Comparison of ENCODE assay signal across 14 cellular contexts in genomic region chr19:54747614-54748322, GRCh38. TPM values are rescaled to one million over a fixed set of nuclear protein-coding genes. Genes with fewer than 3 reads are reported as not detected.
DNase-seq lines count a peak whose midpoint lies in the region; ATAC-seq and TF ChIP-seq lines count a peak whose summit lies in the region.
"Not testable (repeated sequence)": the region's sequence is repeated elsewhere in the genome, so short reads cannot be mapped to it uniquely, and the experiment has no call there.
"Had no signal": no experiment of that assay in that cellular context is flagged by ENCODE, and none has a peak within 500 bp of the region (broad histone marks: within the 10 kb centered on the region; RNA-seq: fewer than 3 reads in every experiment).

No MANE protein-coding gene starts in this region.

- not testable (repeated sequence) for H3K79me2 ChIP-seq in GM23248 (ENCODE audit: insufficient read depth); PC-3 (ENCODE audit: low read length)

- BruUV-seq in PC-3 (replicated peaks; lab: Mats Ljungman, UMichigan): not testable (repeated sequence)

- not testable (repeated sequence) for H4K20me1 ChIP-seq in GM23248 (ENCODE audit: insufficient read depth); PC-3 (ENCODE audit: low read length)

- in situ Hi-C loops in GM23248 (cut with MboI): not testable (repeated sequence)

- H3K27ac ChIP-seq in GM23248; PC-3 (ENCODE audit: low read length): not testable (repeated sequence)

- not testable (repeated sequence) for TF ChIP-seq POLR2A in NB4 (IDR thresholded peaks at IDR 0.05; ENCODE audit: extremely low read depth, insufficient read length)

- H3K4me1 ChIP-seq in GM23248 (ENCODE audit: insufficient read depth); PC-3 (ENCODE audit: insufficient read depth, low read length): not testable (repeated sequence)

- H3K9ac ChIP-seq in GM23248; PC-3 (ENCODE audit: low read length): not testable (repeated sequence)

- H3K36me3 ChIP-seq in GM23248 (ENCODE audit: low read depth); PC-3 (ENCODE audit: low read depth, low read length): not testable (repeated sequence)

- not testable (repeated sequence) for H2AFZ ChIP-seq in GM23248; PC-3 (ENCODE audit: low read length)

- not testable (repeated sequence) for H3K4me3 ChIP-seq in GM23248; NB4 (ENCODE audit: low read depth, low read length); PC-3 (ENCODE audit: low read length)

- H3K9me3 ChIP-seq in GM23248 (ENCODE audit: low read depth); PC-3 (ENCODE audit: low read length): not testable (repeated sequence)

- H3K4me1 Mint-ChIP-seq in natural killer cell treated with Interleukin-12 subunit alpha and Interleukin-12 subunit beta and Interleukin-15 and Interleukin-18, amount 100 ng/mL, for 72 hours (ENCODE audit: low read depth in 2 of 2): peaks cover 11 to 25% of the 10 kb centered on the region in 2 donors

- H3F3A ChIP-seq in GM23248 (ENCODE audit: insufficient read depth); PC-3 (ENCODE audit: low read length, unreplicated experiment): not testable (repeated sequence)

- WGBS in GM23248 (ENCODE audit: low coverage in 1 of 2, low lambda C conversion rate in 2 of 2, missing lambda C conversion rate in 2 of 2), 2 experiments: 25 to 34% methylated on average over 9 of the region's 9 CpGs

- TF ChIP-seq CTCF in NB4 (IDR thresholded peaks at IDR 0.05; ENCODE audit: low read depth, low read length); PC-3 (conservative IDR thresholded peaks at IDR 0.05; ENCODE audit: low read depth, low read length): not testable (repeated sequence)

- H3K4me3 Mint-ChIP-seq in natural killer cell treated with Interleukin-12 subunit alpha and Interleukin-12 subunit beta and Interleukin-15 and Interleukin-18, amount 100 ng/mL, for 72 hours: peak overlapping the region; percentile 13

- intact Hi-C loops in PC-3 (cut with micrococcal nuclease); Right ventricle myocardium superior (cut with DNase I): not testable (repeated sequence)

- not testable (repeated sequence) for H3K4me2 ChIP-seq in GM23248 (ENCODE audit: unreplicated experiment); PC-3 (ENCODE audit: low read length)

- CTCF ChIA-PET in PC-3 (lab: Charles Lee): not testable (repeated sequence)

- not testable (repeated sequence) for ATAC-seq in PC-3; Right ventricle myocardium superior (ENCODE audit: poor library complexity); natural killer cell treated with Interleukin-12 subunit alpha and Interleukin-12 subunit beta and Interleukin-15 and Interleukin-18, amount 100 ng/mL, for 72 hours

- not testable (repeated sequence) for H3K27me3 ChIP-seq in GM23248 (replicated peaks; ENCODE audit: insufficient read depth)
- peaks cover 20% of the 10 kb centered on the region for H3K27me3 ChIP-seq in PC-3 (ENCODE audit: low read length)

- H3K27ac Mint-ChIP-seq in natural killer cell treated with Interleukin-12 subunit alpha and Interleukin-12 subunit beta and Interleukin-15 and Interleukin-18, amount 100 ng/mL, for 72 hours: not testable (repeated sequence)

- H3K27me3 Mint-ChIP-seq in natural killer cell treated with Interleukin-12 subunit alpha and Interleukin-12 subunit beta and Interleukin-15 and Interleukin-18, amount 100 ng/mL, for 72 hours: peaks cover 13 to 19% of the 10 kb centered on the region in 2 donors

- POLR2A ChIA-PET in PC-3 (lab: Charles Lee; ENCODE audit: unreplicated experiment): not testable (repeated sequence)

- not testable (repeated sequence) for H3K36me3 Mint-ChIP-seq in natural killer cell treated with Interleukin-12 subunit alpha and Interleukin-12 subunit beta and Interleukin-15 and Interleukin-18, amount 100 ng/mL, for 72 hours

- DNase-seq in AML-193 (lab: John Stamatoyannopoulos, UW) (peak; percentile 88 to 89), GM23248 (peak; percentile 2), KG1 (lab: John Stamatoyannopoulos, UW) (peak; percentile 1), NB4 (ENCODE audit: low read depth) (peak; percentile 87), PC-3 (peak; percentile 27), SKM-1 treated with dmso at 0.1 percent for 144 hours (lab: John Stamatoyannopoulos, UW; ENCODE audit: unreplicated experiment) (peak; percentile 9), Right ventricle myocardium superior (peak; percentile 42)
- DNase-seq in natural killer cell treated with Interleukin-12 subunit alpha and Interleukin-12 subunit beta and Interleukin-15 and Interleukin-18, amount 100 ng/mL, for 72 hours (ENCODE audit: low spot score): not testable (repeated sequence)

- not testable (repeated sequence) for H3K9me2 ChIP-seq in GM23248 (ENCODE audit: insufficient read depth); PC-3 (replicated peaks; ENCODE audit: low read length)

- H3K9me3 Mint-ChIP-seq in natural killer cell treated with Interleukin-12 subunit alpha and Interleukin-12 subunit beta and Interleukin-15 and Interleukin-18, amount 100 ng/mL, for 72 hours: not testable (repeated sequence)

RNA-seq across cellular contexts. Expression of gene KIR2DL3, which starts 9.5 kb away (rescaled TPM):
- total RNA-seq in GM23248 (2014; rRNA removed; shearing (Covaris generic)): not detected in 2 replicates
- polyA plus RNA-seq in GM23248 (2016; fragmentation: Nextera tagmentation; extraction: Ambion mirVana): not detected in 2 replicates
- total RNA-seq in PC-3 (2014; rRNA removed): not detected in 2 replicates
- total RNA-seq in Right ventricle myocardium superior: not detected
- 10 to 100 TPM; 11.7 to 14.6 TPM for total RNA-seq in natural killer cell treated with Interleukin-12 subunit alpha and Interleukin-12 subunit beta and Interleukin-15 and Interleukin-18, amount 100 ng/mL, for 72 hours
- total RNA-seq: H1, HepG2, SK-MEL-5 had no signal
- polyA plus RNA-seq: BJ, H1, HepG2 had no signal

RNA-seq across cellular contexts. Expression of gene KIR2DL1, which starts 21.8 kb away (rescaled TPM):
- total RNA-seq in GM23248 (2014; rRNA removed; shearing (Covaris generic)): not detected in 2 replicates
- not detected in 2 replicates for polyA plus RNA-seq in GM23248 (2016; fragmentation: Nextera tagmentation; extraction: Ambion mirVana)
- not detected in 2 replicates for total RNA-seq in PC-3 (2014; rRNA removed)
- total RNA-seq in Right ventricle myocardium superior: not detected
- total RNA-seq in natural killer cell treated with Interleukin-12 subunit alpha and Interleukin-12 subunit beta and Interleukin-15 and Interleukin-18, amount 100 ng/mL, for 72 hours: 10 to 100 TPM; 11.4 to 19.5 TPM
- total RNA-seq: H1; HepG2; SK-MEL-5; T-helper 2 cell treated with Interferon-gamma antibody and Interleukin-4, amounts not matched to agents 100 ng/mL and 5 ng/mL, for 36 hours had no signal
- polyA plus RNA-seq: BJ, H1, HepG2 had no signal

RNA-seq across cellular contexts. Expression of gene KIR3DL3, which starts 23.5 kb away (rescaled TPM):
- total RNA-seq in GM23248 (2014; rRNA removed; shearing (Covaris generic)): not detected in 2 replicates
- not detected in 2 replicates for polyA plus RNA-seq in GM23248 (2016; fragmentation: Nextera tagmentation; extraction: Ambion mirVana)
- total RNA-seq in PC-3 (2014; rRNA removed): not detected in 2 replicates
- not detected for total RNA-seq in Right ventricle myocardium superior
- under 1 TPM in 1 of 2 donors, not detected in 1; 0.33 TPM for total RNA-seq in natural killer cell treated with Interleukin-12 subunit alpha and Interleukin-12 subunit beta and Interleukin-15 and Interleukin-18, amount 100 ng/mL, for 72 hours
- total RNA-seq: H1; HepG2; SK-MEL-5; T-helper 2 cell treated with Interferon-gamma antibody and Interleukin-4, amounts not matched to agents 100 ng/mL and 5 ng/mL, for 36 hours had no signal
- polyA plus RNA-seq: BJ, H1, HepG2 had no signal

RNA-seq across cellular contexts. Expression of gene KIR2DL4, which starts 55.6 kb away (rescaled TPM):
- total RNA-seq in GM23248 (2014; rRNA removed; shearing (Covaris generic)): not detected in 2 replicates
- not detected in 2 replicates for polyA plus RNA-seq in GM23248 (2016; fragmentation: Nextera tagmentation; extraction: Ambion mirVana)
- not detected in 2 replicates for total RNA-seq in PC-3 (2014; rRNA removed)
- not detected for total RNA-seq in Right ventricle myocardium superior
- total RNA-seq in natural killer cell treated with Interleukin-12 subunit alpha and Interleukin-12 subunit beta and Interleukin-15 and Interleukin-18, amount 100 ng/mL, for 72 hours: 1 to 10 TPM; 4.2 to 6.6 TPM
- total RNA-seq: CD8-positive, alpha-beta T cell; H1; HepG2; SK-MEL-5; T-helper 2 cell treated with Interferon-gamma antibody and Interleukin-4, amounts not matched to agents 100 ng/mL and 5 ng/mL, for 36 hours had no signal
- polyA plus RNA-seq: BJ, H1, HepG2 had no signal

Comparison
In these comparisons a context has a peak if more than half of its experiments do, and no peak if none do; other contexts are left out.
1. RNA of gene KIR2DL3, which starts 9.5 kb away (total RNA-seq): 11.7 to 14.6 TPM in natural killer cell treated with Interleukin-12 subunit alpha and Interleukin-12 subunit beta and Interleukin-15 and Interleukin-18, amount 100 ng/mL, for 72 hours; not detected in GM23248, not detected in PC-3 and not detected in Right ventricle myocardium superior (single experiment); every median in the first group is over 10 times any median in the second.
2. RNA of gene KIR2DL1, which starts 21.8 kb away (total RNA-seq): 11.4 to 19.5 TPM in natural killer cell treated with Interleukin-12 subunit alpha and Interleukin-12 subunit beta and Interleukin-15 and Interleukin-18, amount 100 ng/mL, for 72 hours; not detected in Right ventricle myocardium superior (single experiment), not detected in GM23248 and not detected in PC-3; every median in the first group is over 10 times any median in the second.